8 cellular contexts compared by ENCODE assay signal in the genomic region with DNA sequence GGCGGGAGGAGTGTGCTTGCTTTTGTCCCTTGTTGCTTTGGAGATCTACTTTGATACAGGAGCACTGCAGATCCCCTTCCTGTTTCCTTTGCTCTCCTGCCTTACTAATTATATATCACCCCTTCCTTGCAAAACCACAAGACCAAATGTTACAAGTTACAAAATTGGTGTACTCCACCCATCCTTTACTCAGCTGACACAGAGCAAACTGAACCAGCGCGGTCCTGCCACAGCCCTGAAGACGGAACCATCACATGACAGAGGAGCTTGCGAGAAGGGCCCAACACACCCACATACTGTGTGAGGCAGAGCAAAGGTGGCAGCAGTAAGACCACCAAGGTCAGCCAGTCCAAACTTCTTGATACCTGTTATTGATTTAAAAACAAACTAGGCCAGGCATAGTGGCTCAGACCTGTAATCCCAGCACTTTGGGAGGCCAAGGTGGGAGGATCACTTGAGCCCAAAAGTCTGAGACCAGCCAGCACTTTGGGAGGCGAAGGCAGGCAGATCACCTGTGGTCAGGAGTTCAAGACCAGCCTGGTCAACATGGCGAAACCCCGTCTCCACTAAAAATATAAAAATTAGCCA. TPM values are rescaled to one million over a fixed set of nuclear protein-coding genes. Genes with fewer than 3 reads are reported as not detected.
DNase-seq lines count a peak whose midpoint lies in the region; ATAC-seq and TF ChIP-seq lines count a peak whose summit lies in the region.

No MANE protein-coding gene starts in this region.

- CTCF ChIA-PET in activated CD8-positive, alpha-beta T cell treated with anti-CD3 and anti-CD28 coated beads for 36 hours (lab: Charles Lee), result interaction anchor here (0.9 to 2.7 kb wide), 11 partner anchors 9 to 60 kb away, joined by 3 to 10 read pairs (median 6); no protein-coding TSS in a partner anchor

- H3K27me3 Mint-ChIP-seq in activated CD8-positive, alpha-beta T cell treated with anti-CD3 and anti-CD28 coated beads for 36 hours, result no peaks in the 10 kb centered on the region

- peak; percentile 88 for DNase-seq in activated CD8-positive, alpha-beta T cell treated with anti-CD3 and anti-CD28 coated beads for 36 hours
- peak; percentile 87 for DNase-seq in epithelial cell of esophagus (ENCODE audit: low read depth)
- peak; percentile 45 to 65 for DNase-seq in psoas muscle
- no peak for DNase-seq in NCI-H345 treated with DMSO at 0.1 percent for 48 hours (lab: John Stamatoyannopoulos, UW; ENCODE audit: unreplicated experiment)
- DNase-seq in OCI-M2 (lab: John Stamatoyannopoulos, UW; ENCODE audit: unreplicated experiment), result no peak

- no peak overlapping the region for H3K4me3 ChIP-seq in KMS-11 (IDR thresholded peaks at IDR 0.05; ENCODE audit: insufficient read depth, low read depth, low read length)
- no peak overlapping the region for H3K4me3 ChIP-seq in epithelial cell of esophagus (ENCODE audit: low read length)
- H3K4me3 ChIP-seq in psoas muscle, result no peak overlapping the region

- H3K27ac Mint-ChIP-seq in activated CD8-positive, alpha-beta T cell treated with anti-CD3 and anti-CD28 coated beads for 36 hours, result peak overlapping the region; percentile 99

- no peak for TF ChIP-seq CTCF in KMS-11 (conservative IDR thresholded peaks at IDR 0.05; ENCODE audit: low read depth, low read length)
- no peak for TF ChIP-seq CTCF in activated CD8-positive, alpha-beta T cell treated with anti-CD3 and anti-CD28 coated beads for 36 hours (IDR thresholded peaks at IDR 0.05)
- TF ChIP-seq CTCF in epithelial cell of esophagus (IDR thresholded peaks at IDR 0.05; ENCODE audit: insufficient read depth, low read depth, low read length, missing control alignments), result no peak
- TF ChIP-seq CTCF in psoas muscle (IDR thresholded peaks at IDR 0.05), result no peak

- H3K4me2 ChIP-seq in KMS-11, result peak overlapping the region; percentile 87

- no peaks in the 10 kb centered on the region for H3K36me3 ChIP-seq in KMS-11 (ENCODE audit: insufficient read depth)
- H3K36me3 ChIP-seq in psoas muscle (ENCODE audit: insufficient read depth in 1 of 2, low read depth in 1 of 2), result no peaks in the 10 kb centered on the region

- H4K20me1 ChIP-seq in KMS-11 (ENCODE audit: insufficient read depth), result no peaks in the 10 kb centered on the region

- H2AFZ ChIP-seq in KMS-11 (ENCODE audit: low read depth), result no peak overlapping the region

- peaks cover 99% of the 10 kb centered on the region for H3K4me1 ChIP-seq in KMS-11 (ENCODE audit: low read depth, poor library complexity, severe bottlenecking)
- peaks cover 64% of the 10 kb centered on the region for H3K4me1 ChIP-seq in psoas muscle

- no peaks in the 10 kb centered on the region for H3K9me3 ChIP-seq in psoas muscle

- H3K9me3 Mint-ChIP-seq in activated CD8-positive, alpha-beta T cell treated with anti-CD3 and anti-CD28 coated beads for 36 hours, result no peaks in the 10 kb centered on the region

- peak overlapping the region; percentile 72 for H3K4me3 Mint-ChIP-seq in activated CD8-positive, alpha-beta T cell treated with anti-CD3 and anti-CD28 coated beads for 36 hours

- H3K27ac ChIP-seq in KMS-11, result peak overlapping the region; percentile 86
- H3K27ac ChIP-seq in psoas muscle, result peak overlapping the region; percentile 47

- H3K79me2 ChIP-seq in KMS-11 (ENCODE audit: insufficient read depth, low read depth), result peaks cover 97% of the 10 kb centered on the region

- POLR2A ChIA-PET in activated CD8-positive, alpha-beta T cell treated with anti-CD3 and anti-CD28 coated beads for 36 hours (lab: Charles Lee), result interaction anchor here (0.6 to 4.0 kb wide), 15 partner anchors 11 to 39 kb away, joined by 3 to 22 read pairs (median 5); no protein-coding TSS in a partner anchor

- peaks cover 16% of the 10 kb centered on the region for H3K36me3 Mint-ChIP-seq in activated CD8-positive, alpha-beta T cell treated with anti-CD3 and anti-CD28 coated beads for 36 hours (ENCODE audit: low read depth)

- peaks cover 91% of the 10 kb centered on the region for H3K4me1 Mint-ChIP-seq in activated CD8-positive, alpha-beta T cell treated with anti-CD3 and anti-CD28 coated beads for 36 hours (ENCODE audit: low read depth)

- intact Hi-C loops in activated CD8-positive, alpha-beta T cell treated with anti-CD3 and anti-CD28 coated beads for 36 hours (cut with micrococcal nuclease), result loop anchor here (2.0 to 5.0 kb wide), 3 partner anchors 30 to 68 kb away; no protein-coding TSS in a partner anchor
- intact Hi-C loops in psoas muscle (cut with DNase I), result no loop called here

- H3K27me3 ChIP-seq in KMS-11 (ENCODE audit: insufficient read depth, low read depth) (no peaks in the 10 kb centered on the region), psoas muscle (ENCODE audit: insufficient read depth in 3 of 3, low read length in 2 of 3) (no peaks in the 10 kb centered on the region)

- peak; percentile 40 for ATAC-seq in GM18861 (IDR thresholded peaks at IDR 0.05; ENCODE audit: unreplicated experiment)
- ATAC-seq in activated CD8-positive, alpha-beta T cell treated with anti-CD3 and anti-CD28 coated beads for 36 hours, result peak; percentile 81
- ATAC-seq in psoas muscle, result peak; percentile 53 to 58 (median 56)
- ATAC-seq in HG03095 (IDR thresholded peaks at IDR 0.05; ENCODE audit: unreplicated experiment), result no peak

- 81 to 86% (median 83%) methylated on average over 8 of the region's 8 CpGs for WGBS in psoas muscle, 3 donors

- H3K9ac ChIP-seq in KMS-11, result peak overlapping the region; percentile 47

RNA-seq across cellular contexts. Expression of a gene that starts 33.2 kb away (rescaled TPM):
- 10 to 100 TPM; 95.1 to 96.0 TPM for total RNA-seq in activated CD8-positive, alpha-beta T cell treated with anti-CD3 and anti-CD28 coated beads for 36 hours
- total RNA-seq in psoas muscle, result 10 to 100 TPM; 25.6 to 40.4 (median 34.0) TPM
- polyA plus RNA-seq in psoas muscle, result 10 to 100 TPM; 18.7 to 38.0 (median 23.9) TPM

Comparison
In these comparisons a context has a peak if more than half of its experiments do, and no peak if none do; other contexts are left out.
1. DNase-seq: peak in activated CD8-positive, alpha-beta T cell treated with anti-CD3 and anti-CD28 coated beads for 36 hours (single experiment), epithelial cell of esophagus (single experiment) and psoas muscle (2 of 2); none in NCI-H345 treated with DMSO at 0.1 percent for 48 hours (single experiment) and OCI-M2 (single experiment).